8 cellular contexts compared by ENCODE assay signal in genomic region chr1:205273551-205273982, GRCh38. TPM values are rescaled to one million over a fixed set of nuclear protein-coding genes. Genes with fewer than 3 reads are reported as not detected.
A peak's percentile ranks its signal among the peaks of the same experiment; 100 is the strongest.
DNase-seq lines count a peak whose midpoint lies in the region; TF ChIP-seq lines count a peak whose summit lies in the region.

No MANE protein-coding gene starts in this region.

- no peak overlapping the region for H2AFZ ChIP-seq in GM23248

- H3K4me3 Mint-ChIP-seq in osteocyte (ENCODE audit: unreplicated experiment), result no peak overlapping the region

- H3K27ac ChIP-seq in GM23248 (no peak overlapping the region), SJSA1 (no peak overlapping the region), tibial artery (no peak overlapping the region)

- H3K9me3 ChIP-seq in GM23248 (ENCODE audit: low read depth), result no peaks in the 10 kb centered on the region
- no peaks in the 10 kb centered on the region; the same call in 1 of the 2 replicates for H3K9me3 ChIP-seq in SJSA1 (replicated peaks)
- H3K9me3 ChIP-seq in tibial artery, result no peaks in the 10 kb centered on the region

- H3K79me2 ChIP-seq in GM23248 (ENCODE audit: insufficient read depth), result no peaks in the 10 kb centered on the region

- H3K4me2 ChIP-seq in GM23248 (ENCODE audit: unreplicated experiment), result no peak overlapping the region

- WGBS in GM23248 (ENCODE audit: low coverage in 1 of 2, low lambda C conversion rate in 2 of 2, missing lambda C conversion rate in 2 of 2), 2 experiments, result 6 to 9% methylated on average over 7 of the region's 7 CpGs

- peaks cover 22% of the 10 kb centered on the region for H3K4me1 Mint-ChIP-seq in osteocyte (ENCODE audit: unreplicated experiment)

- H3K4me1 ChIP-seq in GM23248 (ENCODE audit: insufficient read depth) (peaks cover 9% of the 10 kb centered on the region), SJSA1 (replicated peaks) (peaks cover 12% of the 10 kb centered on the region), tibial artery (peaks cover 0 to 11% (median 4%) of the 10 kb centered on the region in 4 donors)

- H3K36me3 ChIP-seq in GM23248 (ENCODE audit: low read depth), result no peaks in the 10 kb centered on the region
- H3K36me3 ChIP-seq in SJSA1, result no peaks in the 10 kb centered on the region; the same call in 1 of the 2 replicates
- peaks cover 11 to 40% (median 17%) of the 10 kb centered on the region in 3 donors for H3K36me3 ChIP-seq in tibial artery

- H3K27me3 ChIP-seq in GM23248 (replicated peaks; ENCODE audit: insufficient read depth), result no peaks in the 10 kb centered on the region
- no peaks in the 10 kb centered on the region for H3K27me3 ChIP-seq in SJSA1 (replicated peaks)
- no peaks in the 10 kb centered on the region for H3K27me3 ChIP-seq in tibial artery

- H3K4me3 ChIP-seq in GM23248 (no peak overlapping the region), SJSA1 (no peak overlapping the region), tibial artery (no peak overlapping the region)

- TF ChIP-seq CTCF in osteocyte (IDR thresholded peaks at IDR 0.05), result peak; percentile 98
- TF ChIP-seq CTCF in tibial artery (IDR thresholded peaks at IDR 0.05), result peak; percentile 96 to 98

- in situ Hi-C loops in GM23248 (cut with MboI), result no loop called here

- peak; percentile 89 for DNase-seq in COR-L47 (lab: John Stamatoyannopoulos, UW)
- DNase-seq in GM23248, result peak; percentile 83
- DNase-seq in NAMALWA (ENCODE audit: low spot score), result peak; percentile 85
- DNase-seq in SJSA1 (ENCODE audit: low read depth in 1 of 2, low spot score in 2 of 2), result peak; percentile 76 to 81
- peak; percentile 52 to 85 (median 80) for DNase-seq in activated naive CD4-positive, alpha-beta T cell (lab: John Stamatoyannopoulos, UW)
- peak; percentile 87 for DNase-seq in globus pallidus (ENCODE audit: low spot score)
- peak; percentile 93 for DNase-seq in osteocyte (ENCODE audit: extremely low spot score, unreplicated experiment)
- peak; percentile 78 to 87 for DNase-seq in tibial artery

- no peak overlapping the region for H3K9ac ChIP-seq in GM23248

- intact Hi-C loops in tibial artery (cut with DNase I; ENCODE audit: low total_unique reads), result no loop called here

- H3K27me3 Mint-ChIP-seq in osteocyte (ENCODE audit: unreplicated experiment), result no peaks in the 10 kb centered on the region

- peaks cover 6% of the 10 kb centered on the region for H3K36me3 Mint-ChIP-seq in osteocyte (ENCODE audit: unreplicated experiment)

- H3K9me2 ChIP-seq in GM23248 (ENCODE audit: insufficient read depth), result no peaks in the 10 kb centered on the region

- no peaks in the 10 kb centered on the region for H4K20me1 ChIP-seq in GM23248 (ENCODE audit: insufficient read depth)

- no peaks in the 10 kb centered on the region for H3F3A ChIP-seq in GM23248 (ENCODE audit: insufficient read depth)

- no peaks in the 10 kb centered on the region for H3K9me3 Mint-ChIP-seq in osteocyte (ENCODE audit: unreplicated experiment)

- H3K27ac Mint-ChIP-seq in osteocyte (ENCODE audit: unreplicated experiment), result no peak overlapping the region

RNA-seq across cellular contexts. Expression of gene TMCC2, which starts 45.8 kb away (rescaled TPM):
- 1.7 and 2.7 TPM in 2 replicates for total RNA-seq in GM23248 (2014; rRNA removed; shearing (Covaris generic))
- 0.39 and 0.63 TPM in 2 replicates for polyA plus RNA-seq in GM23248 (2016; fragmentation: Nextera tagmentation; extraction: Ambion mirVana)
- 8.2 and 10.3 TPM in 2 replicates for total RNA-seq in SJSA1 (2014; rRNA removed; shearing (Covaris generic))
- total RNA-seq in osteocyte, result 3.4 and 4.7 TPM in 2 replicates

RNA-seq across cellular contexts. Expression of gene NUAK2, which starts 48.0 kb away (rescaled TPM):
- 3.0 and 4.4 TPM in 2 replicates for total RNA-seq in GM23248 (2014; rRNA removed; shearing (Covaris generic))
- 3.7 and 3.8 TPM in 2 replicates for polyA plus RNA-seq in GM23248 (2016; fragmentation: Nextera tagmentation; extraction: Ambion mirVana)
- 2.9 and 5.8 TPM in 2 replicates for total RNA-seq in SJSA1 (2014; rRNA removed; shearing (Covaris generic))
- total RNA-seq in osteocyte, result 4.3 and 4.5 TPM in 2 replicates
